17 cellular contexts compared by ENCODE assay signal in the genomic region with DNA sequence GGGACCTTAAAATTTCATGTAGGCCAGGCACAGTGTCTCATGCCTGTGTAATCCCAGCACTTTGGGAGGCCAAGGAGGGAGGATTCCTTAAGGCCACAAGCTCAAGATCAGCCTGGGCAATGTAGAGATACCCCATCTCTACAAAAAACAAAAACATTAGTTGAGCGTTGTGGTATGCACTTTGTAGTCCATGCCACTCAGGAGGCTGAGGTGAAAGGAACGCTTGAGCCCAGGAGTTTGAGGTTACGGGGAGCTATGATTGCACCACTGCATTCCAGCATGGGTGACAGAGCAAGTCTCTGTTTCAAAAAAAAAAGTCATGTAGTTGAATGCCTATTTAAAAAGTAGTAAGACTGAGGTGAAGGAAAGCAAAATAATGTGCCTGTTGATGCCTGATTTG.
"Had no signal": no experiment of that assay in that cellular context is flagged by ENCODE, and none has a peak within 500 bp of the region (broad histone marks: within the 10 kb centered on the region; RNA-seq: fewer than 3 reads in every experiment).

No MANE protein-coding gene starts in this region.

- DNase-seq: activated CD4-positive, alpha-beta memory T cell treated with anti-CD3 and anti-CD28 coated beads, Interleukin-2, amount 10 ng/mL, durations not matched to agents 7 days and 5 days; activated effector memory CD4-positive, alpha-beta T cell treated with anti-CD3 and anti-CD28 coated beads, Interleukin-2, amount 50 U/mL, for 16 hours; activated T-cell treated with anti-CD3 and anti-CD28 coated beads, Interleukin-2, amount 50 U/mL, for 4 hours; kidney; left lung; mesendoderm; natural killer cell; posterior cingulate gyrus; stimulated activated CD4-positive, alpha-beta T cell treated with anti-CD3 and anti-CD28 coated beads, Interleukin-15, amount 100 ng/mL, for 24 hours; stimulated activated CD4-positive, alpha-beta T cell treated with anti-CD3 and anti-CD28 coated beads, Interleukin-4, amount 100 ng/mL, for 1 hour; stimulated activated naive B cell treated with anti-CD40 and anti-IgM and Interleukin-4, amounts not matched to agents 10 μg/mL and 1 μg/mL and 100 μg/mL, for 72 hours; tibial artery; WERI-Rb-1 had no signal

- H3K27me3 ChIP-seq: cardiac muscle cell, hepatocyte, left lung, neutrophil, tibial artery had no signal

- H3K36me3 ChIP-seq: cardiac muscle cell, left lung, neutrophil, tibial artery, WERI-Rb-1 had no signal

- H3K27ac ChIP-seq: cardiac muscle cell, hepatocyte, left lung, neutrophil, skin epidermis, tibial artery, WERI-Rb-1 had no signal

- H3K4me3 ChIP-seq: cardiac muscle cell, hepatocyte, left lung, skin epidermis, tibial artery had no signal
